9 cellular contexts compared by ENCODE assay signal in the genomic region with DNA sequence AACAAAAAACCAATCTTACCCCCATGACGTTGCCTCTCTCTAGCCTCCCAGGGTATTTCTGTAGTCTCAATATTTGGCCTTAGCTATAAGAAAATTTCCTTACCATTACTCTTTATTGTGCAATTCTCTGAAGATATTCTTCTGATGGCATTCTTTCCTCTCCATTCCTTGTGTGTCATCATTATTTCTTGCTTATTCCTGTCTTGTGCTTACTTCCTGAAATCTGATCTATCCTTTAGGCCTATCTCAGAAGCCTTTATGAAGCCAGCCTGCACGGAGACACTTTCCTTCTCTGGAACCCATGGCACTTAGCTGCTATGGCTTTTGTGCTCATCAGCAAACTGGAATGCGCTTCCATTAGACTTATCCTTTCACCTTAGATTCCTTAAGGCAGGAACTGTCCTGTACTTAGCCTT.
DNase-seq lines count a peak whose midpoint lies in the region; FAIRE-seq and TF ChIP-seq lines count a peak whose summit lies in the region.
"Had no signal": no experiment of that assay in that cellular context is flagged by ENCODE, and none has a peak within 500 bp of the region (broad histone marks: within the 10 kb centered on the region; RNA-seq: fewer than 3 reads in every experiment).

No MANE protein-coding gene starts in this region.

- peak; percentile 83 for DNase-seq in EL
- DNase-seq in RCC 7860 (ENCODE audit: low spot score): peak; percentile 13
- no peak for DNase-seq in progenitor cell of endocrine pancreas (ENCODE audit: low spot score, unreplicated experiment)
- no peak for DNase-seq in NCI-H2107 (lab: John Stamatoyannopoulos, UW)
- no peak for DNase-seq in superior temporal gyrus (ENCODE audit: extremely low spot score)
- DNase-seq in GDM1 (lab: John Stamatoyannopoulos, UW): no peak
- DNase-seq: activated CD4-positive, alpha-beta T cell treated with anti-CD3 and anti-CD28 coated beads for 4 hours; NCI-H187 treated with DMSO at 0.1 percent for 48 hours had no signal

- TF ChIP-seq CTCF in progenitor cell of endocrine pancreas (IDR thresholded peaks at IDR 0.05; ENCODE audit: unreplicated experiment): no peak

- no peaks in the 10 kb centered on the region for H3K27me3 Mint-ChIP-seq in progenitor cell of endocrine pancreas

- H3K9me3 ChIP-seq in esophagus (ENCODE audit: control insufficient read depth in 2 of 2, insufficient read depth in 1 of 2, low read depth in 1 of 2, low read length in 1 of 2): no peaks in the 10 kb centered on the region

- H3K27me3 ChIP-seq in esophagus (ENCODE audit: control insufficient read depth in 1 of 2, insufficient read depth in 2 of 2, low read length in 2 of 2): no peaks in the 10 kb centered on the region

- FAIRE-seq in RCC 7860 (lab: Jason Lieb, UNC): no peak

- WGBS in esophagus, 2 donors: 44 to 61% methylated on average over 3 of the region's 3 CpGs

- H3K9me3 Mint-ChIP-seq in progenitor cell of endocrine pancreas (ENCODE audit: low read depth): peaks cover 5% of the 10 kb centered on the region

- H3K27ac ChIP-seq in esophagus (ENCODE audit: low read depth in 2 of 2, low read length in 1 of 2): peak overlapping the region; percentile 85 to 94

- H3K36me3 Mint-ChIP-seq in progenitor cell of endocrine pancreas (ENCODE audit: insufficient read depth): no peaks in the 10 kb centered on the region

- peaks cover 25% of the 10 kb centered on the region for H3K4me1 Mint-ChIP-seq in progenitor cell of endocrine pancreas (ENCODE audit: low read depth)

- peak overlapping the region; percentile 0 for H3K27ac Mint-ChIP-seq in progenitor cell of endocrine pancreas

- H3K4me3 ChIP-seq in esophagus (ENCODE audit: low read depth in 1 of 2, low read length in 2 of 2): no peak overlapping the region

- no peaks in the 10 kb centered on the region for H3K36me3 ChIP-seq in esophagus (ENCODE audit: control insufficient read depth in 2 of 2, insufficient read depth in 2 of 2, low read length in 1 of 2)

- no peak overlapping the region for H3K4me3 Mint-ChIP-seq in progenitor cell of endocrine pancreas (ENCODE audit: low read depth)

- H3K4me1 ChIP-seq in esophagus (ENCODE audit: control insufficient read depth in 2 of 2, insufficient read depth in 2 of 2, low read length in 1 of 2): peaks cover 3 to 14% of the 10 kb centered on the region in 2 donors

Comparison
In these comparisons a context has a peak if more than half of its experiments do, and no peak if none do; other contexts are left out.
1. DNase-seq: peak in EL (single experiment) and RCC 7860 (single experiment); none in progenitor cell of endocrine pancreas (single experiment), NCI-H2107 (single experiment), superior temporal gyrus (single experiment) and GDM1 (single experiment).